29 cellular contexts compared by ENCODE assay signal in the genomic region with DNA sequence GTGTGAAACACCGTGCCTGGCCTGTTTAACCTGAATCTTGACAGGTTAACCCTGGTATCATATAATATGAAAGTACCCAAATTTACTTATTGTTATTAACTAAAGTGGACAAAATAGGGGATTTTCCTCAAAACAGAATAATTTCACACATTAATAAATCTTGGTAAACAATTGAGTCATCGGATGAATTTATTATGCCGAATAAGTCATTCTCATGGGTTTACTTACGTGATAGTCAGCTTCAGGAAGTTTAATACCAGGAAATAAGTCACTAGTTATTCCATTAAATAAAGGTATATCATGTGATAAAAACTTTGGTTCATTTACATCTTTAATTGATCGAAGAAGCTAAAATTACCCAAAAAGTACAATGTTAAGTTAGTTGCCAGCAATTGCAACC.
"Had no signal": no experiment of that assay in that cellular context is flagged by ENCODE, and none has a peak within 500 bp of the region (broad histone marks: within the 10 kb centered on the region; RNA-seq: fewer than 3 reads in every experiment).

No MANE protein-coding gene starts in this region.

- H3K4me3 ChIP-seq: ascending aorta, breast epithelium, coronary artery had no signal

- H3K4me1 Mint-ChIP-seq: activated CD4-positive, alpha-beta memory T cell treated with anti-CD3 and anti-CD28 coated beads, Interleukin-2, amount 10 ng/mL, durations not matched to agents 7 days and 5 days; activated CD4-positive, alpha-beta T cell treated with anti-CD3 and anti-CD28 coated beads, Interleukin-2, amount 10 ng/mL, durations not matched to agents 7 days and 5 days; activated naive CD4-positive, alpha-beta T cell treated with anti-CD3 and anti-CD28 coated beads, Interleukin-2, amount 10 ng/mL, durations not matched to agents 7 days and 5 days; activated naive CD8-positive, alpha-beta T cell treated with anti-CD3 and anti-CD28 coated beads, Interleukin-2, amount 10 ng/mL, durations not matched to agents 7 days and 5 days; brain; central memory CD8-positive, alpha-beta T cell; WTC11 had no signal

- H3K27ac Mint-ChIP-seq: activated CD4-positive, alpha-beta memory T cell treated with anti-CD3 and anti-CD28 coated beads, Interleukin-2, amount 10 ng/mL, durations not matched to agents 7 days and 5 days; activated CD4-positive, alpha-beta T cell treated with anti-CD3 and anti-CD28 coated beads, Interleukin-2, amount 10 ng/mL, durations not matched to agents 7 days and 5 days; activated naive CD4-positive, alpha-beta T cell treated with anti-CD3 and anti-CD28 coated beads, Interleukin-2, amount 10 ng/mL, durations not matched to agents 7 days and 5 days; activated naive CD4-positive, alpha-beta T cell treated with anti-CD3 and anti-CD28 coated beads, Interleukin-2, amount 50 U/mL, for 72 hours; activated naive CD8-positive, alpha-beta T cell treated with anti-CD3 and anti-CD28 coated beads, Interleukin-2, amount 10 ng/mL, durations not matched to agents 7 days and 5 days; activated T-cell treated with anti-CD3 and anti-CD28 coated beads, Interleukin-2, amount 50 U/mL, for 24 hours; activated T-cell treated with anti-CD3 and anti-CD28 coated beads, Interleukin-2, amount 50 U/mL, for 72 hours; brain; dendritic cell treated with granulocyte-macrophage colony-stimulating factor and Interleukin-4, amounts not matched to agents 40 ng/mL and 50 ng/mL, for 4 days; WTC11 had no signal

- FAIRE-seq: endometrium, frontal cortex had no signal

- H3K4me3 Mint-ChIP-seq: activated CD4-positive, alpha-beta memory T cell treated with anti-CD3 and anti-CD28 coated beads, Interleukin-2, amount 10 ng/mL, durations not matched to agents 7 days and 5 days; activated CD4-positive, alpha-beta T cell treated with anti-CD3 and anti-CD28 coated beads, Interleukin-2, amount 10 ng/mL, durations not matched to agents 7 days and 5 days; activated naive CD4-positive, alpha-beta T cell treated with anti-CD3 and anti-CD28 coated beads, Interleukin-2, amount 10 ng/mL, durations not matched to agents 7 days and 5 days; activated naive CD8-positive, alpha-beta T cell treated with anti-CD3 and anti-CD28 coated beads, Interleukin-2, amount 10 ng/mL, durations not matched to agents 7 days and 5 days; activated T-cell treated with anti-CD3 and anti-CD28 coated beads, Interleukin-2, amount 50 U/mL, for 24 hours; activated T-cell treated with anti-CD3 and anti-CD28 coated beads, Interleukin-2, amount 50 U/mL, for 72 hours; brain; central memory CD8-positive, alpha-beta T cell; dendritic cell treated with granulocyte-macrophage colony-stimulating factor and Interleukin-4, amounts not matched to agents 40 ng/mL and 50 ng/mL, for 4 days; WTC11 had no signal

- ATAC-seq: activated naive CD4-positive, alpha-beta T cell treated with anti-CD3 and anti-CD28 coated beads, Interleukin-2, amount 50 U/mL, for 72 hours; activated T-cell treated with anti-CD3 and anti-CD28 coated beads, Interleukin-2, amount 50 U/mL, for 72 hours; esophagus mucosa; WTC11 had no signal

- H3K9me3 Mint-ChIP-seq: activated CD4-positive, alpha-beta T cell treated with anti-CD3 and anti-CD28 coated beads, Interleukin-2, amount 10 ng/mL, durations not matched to agents 7 days and 5 days; activated naive CD4-positive, alpha-beta T cell treated with anti-CD3 and anti-CD28 coated beads, Interleukin-2, amount 10 ng/mL, durations not matched to agents 7 days and 5 days; activated naive CD4-positive, alpha-beta T cell treated with anti-CD3 and anti-CD28 coated beads, Interleukin-2, amount 50 U/mL, for 72 hours; central memory CD8-positive, alpha-beta T cell; dendritic cell treated with granulocyte-macrophage colony-stimulating factor and Interleukin-4, amounts not matched to agents 40 ng/mL and 50 ng/mL, for 4 days had no signal

- H3K4me1 ChIP-seq: ascending aorta, breast epithelium had no signal

- H3K27me3 ChIP-seq: ascending aorta, breast epithelium had no signal

- H3K36me3 Mint-ChIP-seq: activated naive CD4-positive, alpha-beta T cell treated with anti-CD3 and anti-CD28 coated beads, Interleukin-2, amount 10 ng/mL, durations not matched to agents 7 days and 5 days; activated naive CD4-positive, alpha-beta T cell treated with anti-CD3 and anti-CD28 coated beads, Interleukin-2, amount 50 U/mL, for 72 hours; activated naive CD8-positive, alpha-beta T cell treated with anti-CD3 and anti-CD28 coated beads, Interleukin-2, amount 10 ng/mL, durations not matched to agents 7 days and 5 days; brain; WTC11 had no signal

- H3K36me3 ChIP-seq: ascending aorta, breast epithelium had no signal

- H3K9me3 ChIP-seq: ascending aorta, breast epithelium had no signal

- H3K27ac ChIP-seq: ascending aorta, breast epithelium, coronary artery, VCaP had no signal

- DNase-seq: activated CD4-positive, alpha-beta memory T cell treated with anti-CD3 and anti-CD28 coated beads, Interleukin-2, amount 10 ng/mL, durations not matched to agents 7 days and 5 days; activated CD4-positive, alpha-beta T cell treated with anti-CD3 and anti-CD28 coated beads for 1 hour; activated CD4-positive, alpha-beta T cell treated with anti-CD3 and anti-CD28 coated beads for 4 hours; activated CD4-positive, alpha-beta T cell treated with anti-CD3 and anti-CD28 coated beads, Interleukin-2, amount 10 ng/mL, durations not matched to agents 7 days and 5 days; activated CD4-positive, alpha-beta T cell treated with anti-CD3 and anti-CD28 coated beads, Interleukin-2, amount 50 U/mL, for 4 hours; activated CD8-positive, alpha-beta memory T cell treated with anti-CD3 and anti-CD28 coated beads, Interleukin-2, amount 50 U/mL, for 48 hours; activated gamma-delta T cell; activated naive CD4-positive, alpha-beta T cell; activated naive CD4-positive, alpha-beta T cell treated with anti-CD3 and anti-CD28 coated beads, Interleukin-2, amount 10 ng/mL, durations not matched to agents 7 days and 5 days; activated naive CD8-positive, alpha-beta T cell treated with anti-CD3 and anti-CD28 coated beads, Interleukin-2, amount 10 ng/mL, durations not matched to agents 7 days and 5 days; activated T-cell treated with anti-CD3 and anti-CD28 coated beads for 4 hours; activated T-cell treated with anti-CD3 and anti-CD28 coated beads, Interleukin-2, amount 50 U/mL, for 24 hours; activated T-cell treated with anti-CD3 and anti-CD28 coated beads, Interleukin-2, amount 50 U/mL, for 72 hours; effector CD4-positive, alpha-beta T cell; foreskin fibroblast; head of caudate nucleus; T-helper 2 cell had no signal
